In genomic region chr16:67100569-67101300, GRCh38 we compare ENCODE assay signal across 10 cellular contexts. TPM values are rescaled to one million over a fixed set of nuclear protein-coding genes. Genes with fewer than 3 reads are reported as not detected.
DNase-seq lines count a peak whose midpoint lies in the region; FAIRE-seq and TF ChIP-seq lines count a peak whose summit lies in the region.
"Had no signal": no experiment of that assay in that cellular context is flagged by ENCODE, and none has a peak within 500 bp of the region (broad histone marks: within the 10 kb centered on the region; RNA-seq: fewer than 3 reads in every experiment).

No MANE protein-coding gene starts in this region.

- H3K36me3 ChIP-seq in SK-N-SH (replicated peaks in 1 of 2; ENCODE audit: control insufficient read depth in 1 of 2, insufficient read depth in 2 of 2, low read length in 1 of 2), result peaks cover 15 to 36% of the 10 kb centered on the region in 2 experiments

- no peaks in the 10 kb centered on the region for H3K9me3 Mint-ChIP-seq in activated T-helper 2 cell treated with anti-CD3 and anti-CD28 coated beads, Interferon-gamma antibody, Interleukin-2, Interleukin-4, amounts not matched to agents 10 μg/mL and 5 μg/mL and 100 μg/mL, durations not matched to agents 14 hours and 24 hours and 36 hours

- H3K4me3 ChIP-seq in SK-N-SH (ENCODE audit: low read depth in 2 of 2, low read length in 1 of 2), result no peak overlapping the region

- no peak overlapping the region for H3K27ac Mint-ChIP-seq in activated T-helper 2 cell treated with anti-CD3 and anti-CD28 coated beads, Interferon-gamma antibody, Interleukin-2, Interleukin-4, amounts not matched to agents 10 μg/mL and 5 μg/mL and 100 μg/mL, durations not matched to agents 14 hours and 24 hours and 36 hours

- H3K4me3 Mint-ChIP-seq in activated T-helper 2 cell treated with anti-CD3 and anti-CD28 coated beads, Interferon-gamma antibody, Interleukin-2, Interleukin-4, amounts not matched to agents 10 μg/mL and 5 μg/mL and 100 μg/mL, durations not matched to agents 14 hours and 24 hours and 36 hours (ENCODE audit: low read depth), result no peak overlapping the region

- H3K9me3 ChIP-seq in SK-N-SH, result no peaks in the 10 kb centered on the region

- H3K4me2 ChIP-seq in SK-N-SH, result no peak overlapping the region

- TF ChIP-seq CTCF in GM13976 (IDR thresholded peaks at IDR 0.05; ENCODE audit: borderline replicate concordance, control extremely low read depth, extremely low read depth, insufficient read depth, missing control alignments) (peak; percentile 13), SK-N-SH (IDR thresholded peaks at IDR 0.05) (peak; percentile 67)

- peak overlapping the region in 1 of 2 experiments; percentile 15; a peak in 2 of 4 replicates for H3K27ac ChIP-seq in SK-N-SH (ENCODE audit: low read depth in 2 of 2, low read length in 1 of 2)
- H3K27ac ChIP-seq: WERI-Rb-1 had no signal

- FAIRE-seq in frontal cortex (lab: Jason Lieb, UNC), result peak; percentile 28
- FAIRE-seq: endometrium had no signal

- H3K79me2 ChIP-seq in SK-N-SH (ENCODE audit: insufficient read depth), result peaks cover 33% of the 10 kb centered on the region

- TF ChIP-seq RAD21 in SK-N-SH (IDR thresholded peaks at IDR 0.05; ENCODE audit: low read length), result peak; percentile 76

- TF ChIP-seq EP300 in SK-N-SH (IDR thresholded peaks at IDR 0.05; ENCODE audit: borderline replicate concordance in 1 of 2, low read depth in 1 of 2, low read length in 1 of 2), result no peak

- POLR2A ChIA-PET in SK-N-SH (lab: Yijun Ruan, JAX), result no interaction called here

- no peaks in the 10 kb centered on the region for H3K4me1 ChIP-seq in SK-N-SH (ENCODE audit: control insufficient read depth in 1 of 2, insufficient read depth in 2 of 2, low read depth in 1 of 2, low read length in 1 of 2)

- in situ Hi-C loops in GM13976 (cut with MboI; ENCODE audit: low sequenced_read_pairs, unreplicated experiment), result no loop called here

- no peak overlapping the region for H3K9ac ChIP-seq in SK-N-SH

- H3F3A ChIP-seq in SK-N-SH (replicated peaks; ENCODE audit: insufficient read depth), result peaks cover 41% of the 10 kb centered on the region

- H2AFZ ChIP-seq in SK-N-SH (ENCODE audit: low read depth), result no peak overlapping the region

- H3K27me3 Mint-ChIP-seq in activated T-helper 2 cell treated with anti-CD3 and anti-CD28 coated beads, Interferon-gamma antibody, Interleukin-2, Interleukin-4, amounts not matched to agents 10 μg/mL and 5 μg/mL and 100 μg/mL, durations not matched to agents 14 hours and 24 hours and 36 hours (ENCODE audit: low read depth), result no peaks in the 10 kb centered on the region

- H4K20me1 ChIP-seq in SK-N-SH (ENCODE audit: insufficient read depth), result 0 out of 2 replicates have a peak, but pooled peaks cover 3% of the 10 kb centered on the region

- CTCF ChIA-PET in SK-N-SH (lab: Yijun Ruan, JAX), result interaction anchor here (0.7 to 5.3 kb wide), 37 partner anchors 9 to 208 kb away, joined by 3 to 87 read pairs (median 4); partner anchors contain the start of genes B3GNT9, CBFB, CES3 and PHAF1

- intact Hi-C loops in activated T-helper 2 cell treated with anti-CD3 and anti-CD28 coated beads, Interferon-gamma antibody, Interleukin-2, Interleukin-4, amounts not matched to agents 10 μg/mL and 5 μg/mL and 100 μg/mL, durations not matched to agents 14 hours and 24 hours and 36 hours (cut with micrococcal nuclease), result loop anchor here (1.0 to 5.0 kb wide), 2 partner anchors 43 to 82 kb away; no protein-coding TSS in a partner anchor

- no peaks in the 10 kb centered on the region for H3K9me2 ChIP-seq in SK-N-SH

- 88% methylated on average over 1 of the region's 1 CpG for WGBS in SK-N-SH (ENCODE audit: low lambda C conversion rate)

- H3K27me3 ChIP-seq in SK-N-SH (ENCODE audit: insufficient read depth), result no peaks in the 10 kb centered on the region

- peaks cover 25% of the 10 kb centered on the region for H3K36me3 Mint-ChIP-seq in activated T-helper 2 cell treated with anti-CD3 and anti-CD28 coated beads, Interferon-gamma antibody, Interleukin-2, Interleukin-4, amounts not matched to agents 10 μg/mL and 5 μg/mL and 100 μg/mL, durations not matched to agents 14 hours and 24 hours and 36 hours (ENCODE audit: low read depth)

- peak; percentile 35 for DNase-seq in AG08395 (ENCODE audit: low spot score)
- peak; percentile 50 for DNase-seq in GM13976 (ENCODE audit: low spot score)
- DNase-seq in SK-N-SH, result peak; percentile 44
- DNase-seq in frontal cortex (ENCODE audit: low spot score in 2 of 2), result peak in 1 of 2 donors; percentile 42
- no peak for DNase-seq in NOMO-1 (lab: John Stamatoyannopoulos, UW; ENCODE audit: unreplicated experiment in 2 of 2)
- no peak for DNase-seq in DMS79 (lab: John Stamatoyannopoulos, UW)
- DNase-seq in activated naive CD4-positive, alpha-beta T cell (lab: John Stamatoyannopoulos, UW), result no peak
- DNase-seq in activated T-helper 2 cell treated with anti-CD3 and anti-CD28 coated beads, Interferon-gamma antibody, Interleukin-2, Interleukin-4, amounts not matched to agents 10 μg/mL and 5 μg/mL and 100 μg/mL, durations not matched to agents 14 hours and 24 hours and 36 hours (ENCODE audit: low spot score), result no peak
- DNase-seq: WERI-Rb-1 had no signal

- H3K4me1 Mint-ChIP-seq in activated T-helper 2 cell treated with anti-CD3 and anti-CD28 coated beads, Interferon-gamma antibody, Interleukin-2, Interleukin-4, amounts not matched to agents 10 μg/mL and 5 μg/mL and 100 μg/mL, durations not matched to agents 14 hours and 24 hours and 36 hours (ENCODE audit: low read depth), result peaks cover 6% of the 10 kb centered on the region

TF ChIP-seq in SK-N-SH, 30 proteins besides CTCF, POLR2A, EP300 and RAD21:
- peak; percentile 47 for TF ChIP-seq SMC3 (IDR thresholded peaks at IDR 0.05; ENCODE audit: low read depth, low read length)
- TF ChIP-seq FOSL2 (IDR thresholded peaks at IDR 0.05; ENCODE audit: borderline replicate concordance, low read depth), result no peak
- no peak for TF ChIP-seq RCOR1 (IDR thresholded peaks at IDR 0.05; ENCODE audit: low read length)

RNA-seq across cellular contexts. Expression of gene PHAF1, which starts 9.0 kb away (rescaled TPM):
- 17.3 and 22.6 TPM in 2 replicates for polyA plus RNA-seq in SK-N-SH (2012; rRNA removed)
- polyA plus RNA-seq in SK-N-SH (2012; cell fraction: cytosol; rRNA removed), result 13.9 and 17.5 TPM in 2 replicates
- 37.7 and 44.0 TPM in 2 replicates for polyA plus RNA-seq in SK-N-SH (2012; cell fraction: nucleus; rRNA removed)
- total RNA-seq in frontal cortex, result 17.1 TPM
- 17.4 and 17.8 TPM in 2 replicates for total RNA-seq in activated T-helper 2 cell treated with anti-CD3 and anti-CD28 coated beads, Interferon-gamma antibody, Interleukin-2, Interleukin-4, amounts not matched to agents 10 μg/mL and 5 μg/mL and 100 μg/mL, durations not matched to agents 14 hours and 24 hours and 36 hours

RNA-seq across cellular contexts. Expression of gene B3GNT9, which starts 50.1 kb away (rescaled TPM):
- 9.8 and 9.9 TPM in 2 replicates for polyA plus RNA-seq in SK-N-SH (2012; rRNA removed)
- polyA plus RNA-seq in SK-N-SH (2012; cell fraction: cytosol; rRNA removed), result 5.4 and 8.2 TPM in 2 replicates
- polyA plus RNA-seq in SK-N-SH (2012; cell fraction: nucleus; rRNA removed), result 23.8 and 29.1 TPM in 2 replicates
- 1.2 TPM for total RNA-seq in frontal cortex
- 5.0 and 5.1 TPM in 2 replicates for total RNA-seq in activated T-helper 2 cell treated with anti-CD3 and anti-CD28 coated beads, Interferon-gamma antibody, Interleukin-2, Interleukin-4, amounts not matched to agents 10 μg/mL and 5 μg/mL and 100 μg/mL, durations not matched to agents 14 hours and 24 hours and 36 hours

RNA-seq across cellular contexts. Expression of gene TRADD, which starts 59.0 kb away (rescaled TPM):
- 27.7 and 28.5 TPM in 2 replicates for polyA plus RNA-seq in SK-N-SH (2012; rRNA removed)
- polyA plus RNA-seq in SK-N-SH (2012; cell fraction: cytosol; rRNA removed), result 13.4 and 21.9 TPM in 2 replicates
- 53.4 and 65.8 TPM in 2 replicates for polyA plus RNA-seq in SK-N-SH (2012; cell fraction: nucleus; rRNA removed)
- total RNA-seq in frontal cortex, result 0.82 TPM
- 35.0 and 38.3 TPM in 2 replicates for total RNA-seq in activated T-helper 2 cell treated with anti-CD3 and anti-CD28 coated beads, Interferon-gamma antibody, Interleukin-2, Interleukin-4, amounts not matched to agents 10 μg/mL and 5 μg/mL and 100 μg/mL, durations not matched to agents 14 hours and 24 hours and 36 hours

RNA-seq across cellular contexts. Expression of gene FBXL8, which starts 59.0 kb away (rescaled TPM):
- 17.8 and 21.8 TPM in 2 replicates for polyA plus RNA-seq in SK-N-SH (2012; rRNA removed)
- 2.9 and 5.0 TPM in 2 replicates for polyA plus RNA-seq in SK-N-SH (2012; cell fraction: cytosol; rRNA removed)
- polyA plus RNA-seq in SK-N-SH (2012; cell fraction: nucleus; rRNA removed), result 198 and 356 TPM in 2 replicates
- 0.82 TPM for total RNA-seq in frontal cortex
- 26.4 and 26.7 TPM in 2 replicates for total RNA-seq in activated T-helper 2 cell treated with anti-CD3 and anti-CD28 coated beads, Interferon-gamma antibody, Interleukin-2, Interleukin-4, amounts not matched to agents 10 μg/mL and 5 μg/mL and 100 μg/mL, durations not matched to agents 14 hours and 24 hours and 36 hours

Comparison
In these comparisons a context has a peak if more than half of its experiments do, and no peak if none do; other contexts are left out.
1. DNase-seq: peak in AG08395 (single experiment), GM13976 (single experiment) and SK-N-SH (single experiment); none in NOMO-1 (0 of 2), DMS79 (single experiment), activated naive CD4-positive, alpha-beta T cell (0 of 4) and activated T-helper 2 cell treated with anti-CD3 and anti-CD28 coated beads, Interferon-gamma antibody, Interleukin-2, Interleukin-4, amounts not matched to agents 10 μg/mL and 5 μg/mL and 100 μg/mL, durations not matched to agents 14 hours and 24 hours and 36 hours (single experiment).
2. RNA of gene TRADD, which starts 59.0 kb away (total RNA-seq): 35.0 to 38.3 TPM in activated T-helper 2 cell treated with anti-CD3 and anti-CD28 coated beads, Interferon-gamma antibody, Interleukin-2, Interleukin-4, amounts not matched to agents 10 μg/mL and 5 μg/mL and 100 μg/mL, durations not matched to agents 14 hours and 24 hours and 36 hours; 0.82 TPM in frontal cortex (single experiment); every median in the first group is over 10 times any median in the second.